In genomic region chr11:971731-972365, GRCh38 we compare ENCODE assay signal across 16 cellular contexts. TPM values are rescaled to one million over a fixed set of nuclear protein-coding genes. Genes with fewer than 3 reads are reported as not detected.
A peak's percentile ranks its signal among the peaks of the same experiment; 100 is the strongest.
DNase-seq lines count a peak whose midpoint lies in the region; ATAC-seq and TF ChIP-seq lines count a peak whose summit lies in the region.
"Had no signal": no experiment of that assay in that cellular context is flagged by ENCODE, and none has a peak within 500 bp of the region (broad histone marks: within the 10 kb centered on the region; RNA-seq: fewer than 3 reads in every experiment).

No MANE protein-coding gene starts in this region.

- peak overlapping the region; percentile 41 for H3K27ac Mint-ChIP-seq in activated CD8-positive, alpha-beta T cell treated with anti-CD3 and anti-CD28 coated beads for 36 hours
- H3K27ac Mint-ChIP-seq in activated CD8-positive, alpha-beta T cell treated with anti-CD3 and anti-CD28 coated beads, Interleukin-2, amount 10 ng/mL, durations not matched to agents 7 days and 5 days = no peak overlapping the region

- H3K27me3 Mint-ChIP-seq in activated CD8-positive, alpha-beta T cell treated with anti-CD3 and anti-CD28 coated beads for 36 hours = no peaks in the 10 kb centered on the region
- no peaks in the 10 kb centered on the region for H3K27me3 Mint-ChIP-seq in activated CD8-positive, alpha-beta T cell treated with anti-CD3 and anti-CD28 coated beads, Interleukin-2, amount 10 ng/mL, durations not matched to agents 7 days and 5 days (ENCODE audit: low read depth)
- H3K27me3 Mint-ChIP-seq: B cell had no signal

- H3K36me3 Mint-ChIP-seq in activated CD8-positive, alpha-beta T cell treated with anti-CD3 and anti-CD28 coated beads for 36 hours (ENCODE audit: low read depth) = peaks cover 13% of the 10 kb centered on the region
- peaks cover 26% of the 10 kb centered on the region for H3K36me3 Mint-ChIP-seq in activated CD8-positive, alpha-beta T cell treated with anti-CD3 and anti-CD28 coated beads, Interleukin-2, amount 10 ng/mL, durations not matched to agents 7 days and 5 days (ENCODE audit: low read depth)

- no peak for ATAC-seq in activated CD8-positive, alpha-beta T cell treated with anti-CD3 and anti-CD28 coated beads for 36 hours
- no peak for ATAC-seq in activated CD8-positive, alpha-beta T cell treated with anti-CD3 and anti-CD28 coated beads, Interleukin-2, amount 10 ng/mL, durations not matched to agents 7 days and 5 days
- ATAC-seq in HG03565 (IDR thresholded peaks at IDR 0.05; ENCODE audit: unreplicated experiment) = no peak

- H3K9me3 Mint-ChIP-seq in activated CD8-positive, alpha-beta T cell treated with anti-CD3 and anti-CD28 coated beads for 36 hours = no peaks in the 10 kb centered on the region
- H3K9me3 Mint-ChIP-seq in activated CD8-positive, alpha-beta T cell treated with anti-CD3 and anti-CD28 coated beads, Interleukin-2, amount 10 ng/mL, durations not matched to agents 7 days and 5 days (ENCODE audit: insufficient read depth) = no peaks in the 10 kb centered on the region

- no peak for DNase-seq in activated CD8-positive, alpha-beta T cell treated with anti-CD3 and anti-CD28 coated beads for 36 hours
- no peak for DNase-seq in activated CD8-positive, alpha-beta T cell treated with anti-CD3 and anti-CD28 coated beads, Interleukin-2, amount 10 ng/mL, durations not matched to agents 7 days and 5 days
- peak; percentile 1 for DNase-seq in HuH-7.5 (ENCODE audit: low spot score)
- DNase-seq in head of caudate nucleus = peak; percentile 22 to 85 (median 66)
- DNase-seq in superior temporal gyrus (ENCODE audit: extremely low spot score) = peak; percentile 38
- no peak for DNase-seq in KG1 (lab: John Stamatoyannopoulos, UW)
- no peak for DNase-seq in NCI-H1092 treated with DMSO at 0.1 percent for 48 hours (lab: John Stamatoyannopoulos, UW)
- DNase-seq: DMS153, IMR-90, NCI-H187 treated with DMSO at 0.1 percent for 48 hours, NCI-H2171, NCI-H446 treated with DMSO at 0.1 percent for 48 hours, NCI-H748 treated with DMSO at 0.1 percent for 48 hours, RPMI8226 had no signal

- CTCF ChIA-PET in activated CD8-positive, alpha-beta T cell treated with anti-CD3 and anti-CD28 coated beads for 36 hours (lab: Charles Lee) = interaction anchor here (1.0 to 2.1 kb wide), 2 partner anchors 73 to 80 kb away, joined by 3 to 4 read pairs; no protein-coding TSS in a partner anchor
- CTCF ChIA-PET in activated CD8-positive, alpha-beta T cell treated with anti-CD3 and anti-CD28 coated beads, Interleukin-2, amount 10 ng/mL, durations not matched to agents 7 days and 5 days (lab: Charles Lee) = no interaction called here

- intact Hi-C loops in activated CD8-positive, alpha-beta T cell treated with anti-CD3 and anti-CD28 coated beads for 36 hours (cut with micrococcal nuclease) = no loop called here
- intact Hi-C loops in head of caudate nucleus (cut with DNase I) = no loop called here

- no peak overlapping the region for H3K4me3 Mint-ChIP-seq in activated CD8-positive, alpha-beta T cell treated with anti-CD3 and anti-CD28 coated beads for 36 hours
- no peak overlapping the region for H3K4me3 Mint-ChIP-seq in activated CD8-positive, alpha-beta T cell treated with anti-CD3 and anti-CD28 coated beads, Interleukin-2, amount 10 ng/mL, durations not matched to agents 7 days and 5 days
- H3K4me3 Mint-ChIP-seq: B cell had no signal

- no peak for TF ChIP-seq CTCF in activated CD8-positive, alpha-beta T cell treated with anti-CD3 and anti-CD28 coated beads for 36 hours (IDR thresholded peaks at IDR 0.05)

- POLR2A ChIA-PET in activated CD8-positive, alpha-beta T cell treated with anti-CD3 and anti-CD28 coated beads for 36 hours (lab: Charles Lee) = no interaction called here
- POLR2A ChIA-PET in activated CD8-positive, alpha-beta T cell treated with anti-CD3 and anti-CD28 coated beads, Interleukin-2, amount 10 ng/mL, durations not matched to agents 7 days and 5 days (lab: Charles Lee) = no interaction called here

- peaks cover 44% of the 10 kb centered on the region for H3K4me1 Mint-ChIP-seq in activated CD8-positive, alpha-beta T cell treated with anti-CD3 and anti-CD28 coated beads for 36 hours (ENCODE audit: low read depth)
- peaks cover 41% of the 10 kb centered on the region for H3K4me1 Mint-ChIP-seq in activated CD8-positive, alpha-beta T cell treated with anti-CD3 and anti-CD28 coated beads, Interleukin-2, amount 10 ng/mL, durations not matched to agents 7 days and 5 days (ENCODE audit: low read depth)

RNA-seq across cellular contexts. Expression of gene AP2A2, which starts 46.2 kb away (rescaled TPM):
- total RNA-seq in activated CD8-positive, alpha-beta T cell treated with anti-CD3 and anti-CD28 coated beads for 36 hours = 10 to 100 TPM; 34.0 to 34.6 TPM
- 10 to 100 TPM; 40.1 to 54.0 TPM for total RNA-seq in activated CD8-positive, alpha-beta T cell treated with anti-CD3 and anti-CD28 coated beads, Interleukin-2, amount 10 ng/mL, durations not matched to agents 7 days and 5 days

Comparison
In these comparisons a context has a peak if more than half of its experiments do, and no peak if none do; other contexts are left out.
1. DNase-seq: peak in HuH-7.5 (single experiment), head of caudate nucleus (42 of 42) and superior temporal gyrus (single experiment); none in activated CD8-positive, alpha-beta T cell treated with anti-CD3 and anti-CD28 coated beads for 36 hours (single experiment), activated CD8-positive, alpha-beta T cell treated with anti-CD3 and anti-CD28 coated beads, Interleukin-2, amount 10 ng/mL, durations not matched to agents 7 days and 5 days (single experiment), KG1 (single experiment) and NCI-H1092 treated with DMSO at 0.1 percent for 48 hours (single experiment).